ENCODE assay signal across 2 cellular contexts in the genomic region with DNA sequence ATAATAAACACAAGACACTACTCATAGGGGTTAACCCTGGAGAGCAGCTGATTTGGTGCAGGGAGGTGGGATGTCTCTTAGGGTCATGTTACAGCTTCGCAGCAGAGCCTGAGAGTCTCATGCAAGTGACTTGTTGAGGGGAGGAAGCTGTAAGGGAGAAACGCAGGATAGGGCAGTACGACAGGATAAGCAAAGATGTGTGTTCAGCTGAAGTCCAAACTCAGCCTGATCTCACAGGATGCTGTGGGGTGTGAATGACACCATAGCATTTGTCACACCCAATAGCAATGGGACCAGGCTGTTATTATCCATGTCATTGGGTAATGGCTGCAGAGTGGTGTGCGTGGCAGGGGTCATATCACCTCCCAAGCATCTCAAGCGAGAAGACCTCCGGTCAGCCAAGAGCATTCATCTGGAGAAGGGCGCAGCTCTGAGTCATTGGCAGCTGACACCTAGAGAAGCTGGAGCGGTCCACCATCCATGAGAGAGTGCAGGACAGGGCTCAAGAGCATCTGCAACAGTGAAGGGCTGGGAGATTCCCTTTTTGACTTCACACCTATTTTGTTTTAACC.
TF ChIP-seq lines count a peak whose summit lies in the region.

No MANE protein-coding gene starts in this region.

TF ChIP-seq in HepG2, 621 proteins besides CTCF, POLR2A, EP300 and RAD21:
- TF ChIP-seq, protein P1, sequence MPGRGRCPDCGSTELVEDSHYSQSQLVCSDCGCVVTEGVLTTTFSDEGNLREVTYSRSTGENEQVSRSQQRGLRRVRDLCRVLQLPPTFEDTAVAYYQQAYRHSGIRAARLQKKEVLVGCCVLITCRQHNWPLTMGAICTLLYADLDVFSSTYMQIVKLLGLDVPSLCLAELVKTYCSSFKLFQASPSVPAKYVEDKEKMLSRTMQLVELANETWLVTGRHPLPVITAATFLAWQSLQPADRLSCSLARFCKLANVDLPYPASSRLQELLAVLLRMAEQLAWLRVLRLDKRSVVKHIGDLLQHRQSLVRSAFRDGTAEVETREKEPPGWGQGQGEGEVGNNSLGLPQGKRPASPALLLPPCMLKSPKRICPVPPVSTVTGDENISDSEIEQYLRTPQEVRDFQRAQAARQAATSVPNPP (CRISPR knock-in tag; IDR thresholded peaks at IDR 0.05) = no peak
- TF ChIP-seq, protein P2, sequence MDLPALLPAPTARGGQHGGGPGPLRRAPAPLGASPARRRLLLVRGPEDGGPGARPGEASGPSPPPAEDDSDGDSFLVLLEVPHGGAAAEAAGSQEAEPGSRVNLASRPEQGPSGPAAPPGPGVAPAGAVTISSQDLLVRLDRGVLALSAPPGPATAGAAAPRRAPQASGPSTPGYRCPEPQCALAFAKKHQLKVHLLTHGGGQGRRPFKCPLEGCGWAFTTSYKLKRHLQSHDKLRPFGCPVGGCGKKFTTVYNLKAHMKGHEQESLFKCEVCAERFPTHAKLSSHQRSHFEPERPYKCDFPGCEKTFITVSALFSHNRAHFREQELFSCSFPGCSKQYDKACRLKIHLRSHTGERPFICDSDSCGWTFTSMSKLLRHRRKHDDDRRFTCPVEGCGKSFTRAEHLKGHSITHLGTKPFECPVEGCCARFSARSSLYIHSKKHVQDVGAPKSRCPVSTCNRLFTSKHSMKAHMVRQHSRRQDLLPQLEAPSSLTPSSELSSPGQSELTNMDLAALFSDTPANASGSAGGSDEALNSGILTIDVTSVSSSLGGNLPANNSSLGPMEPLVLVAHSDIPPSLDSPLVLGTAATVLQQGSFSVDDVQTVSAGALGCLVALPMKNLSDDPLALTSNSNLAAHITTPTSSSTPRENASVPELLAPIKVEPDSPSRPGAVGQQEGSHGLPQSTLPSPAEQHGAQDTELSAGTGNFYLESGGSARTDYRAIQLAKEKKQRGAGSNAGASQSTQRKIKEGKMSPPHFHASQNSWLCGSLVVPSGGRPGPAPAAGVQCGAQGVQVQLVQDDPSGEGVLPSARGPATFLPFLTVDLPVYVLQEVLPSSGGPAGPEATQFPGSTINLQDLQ (CRISPR knock-in tag; IDR thresholded peaks at IDR 0.05) = no peak
- TF ChIP-seq MXD4 (CRISPR knock-in tag; IDR thresholded peaks at IDR 0.05) (no peak), ZNF563 (CRISPR knock-in tag; IDR thresholded peaks at IDR 0.05) (no peak)

TF ChIP-seq in GM12878, 131 proteins besides CTCF, POLR2A, EP300 and RAD21:
- no peak for TF ChIP-seq RELA (IDR thresholded peaks at IDR 0.05; ENCODE audit: borderline replicate concordance, partially characterized antibody)
- TF ChIP-seq POU2F2 (IDR thresholded peaks at IDR 0.05; ENCODE audit: borderline replicate concordance, low read depth, low read length) = no peak
- TF ChIP-seq HDAC2 (IDR thresholded peaks at IDR 0.05) = no peak
- TF ChIP-seq, protein P3, sequence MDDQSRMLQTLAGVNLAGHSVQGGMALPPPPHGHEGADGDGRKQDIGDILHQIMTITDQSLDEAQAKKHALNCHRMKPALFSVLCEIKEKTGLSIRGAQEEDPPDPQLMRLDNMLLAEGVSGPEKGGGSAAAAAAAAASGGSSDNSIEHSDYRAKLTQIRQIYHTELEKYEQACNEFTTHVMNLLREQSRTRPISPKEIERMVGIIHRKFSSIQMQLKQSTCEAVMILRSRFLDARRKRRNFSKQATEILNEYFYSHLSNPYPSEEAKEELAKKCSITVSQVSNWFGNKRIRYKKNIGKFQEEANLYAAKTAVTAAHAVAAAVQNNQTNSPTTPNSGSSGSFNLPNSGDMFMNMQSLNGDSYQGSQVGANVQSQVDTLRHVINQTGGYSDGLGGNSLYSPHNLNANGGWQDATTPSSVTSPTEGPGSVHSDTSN (IDR thresholded peaks at IDR 0.05; ENCODE audit: insufficient replicate concordance, low read depth, low read length) = no peak
- no peak for TF ChIP-seq ZNF274 (IDR thresholded peaks at IDR 0.05; ENCODE audit: insufficient read depth, insufficient read length)
- TF ChIP-seq, protein P4, sequence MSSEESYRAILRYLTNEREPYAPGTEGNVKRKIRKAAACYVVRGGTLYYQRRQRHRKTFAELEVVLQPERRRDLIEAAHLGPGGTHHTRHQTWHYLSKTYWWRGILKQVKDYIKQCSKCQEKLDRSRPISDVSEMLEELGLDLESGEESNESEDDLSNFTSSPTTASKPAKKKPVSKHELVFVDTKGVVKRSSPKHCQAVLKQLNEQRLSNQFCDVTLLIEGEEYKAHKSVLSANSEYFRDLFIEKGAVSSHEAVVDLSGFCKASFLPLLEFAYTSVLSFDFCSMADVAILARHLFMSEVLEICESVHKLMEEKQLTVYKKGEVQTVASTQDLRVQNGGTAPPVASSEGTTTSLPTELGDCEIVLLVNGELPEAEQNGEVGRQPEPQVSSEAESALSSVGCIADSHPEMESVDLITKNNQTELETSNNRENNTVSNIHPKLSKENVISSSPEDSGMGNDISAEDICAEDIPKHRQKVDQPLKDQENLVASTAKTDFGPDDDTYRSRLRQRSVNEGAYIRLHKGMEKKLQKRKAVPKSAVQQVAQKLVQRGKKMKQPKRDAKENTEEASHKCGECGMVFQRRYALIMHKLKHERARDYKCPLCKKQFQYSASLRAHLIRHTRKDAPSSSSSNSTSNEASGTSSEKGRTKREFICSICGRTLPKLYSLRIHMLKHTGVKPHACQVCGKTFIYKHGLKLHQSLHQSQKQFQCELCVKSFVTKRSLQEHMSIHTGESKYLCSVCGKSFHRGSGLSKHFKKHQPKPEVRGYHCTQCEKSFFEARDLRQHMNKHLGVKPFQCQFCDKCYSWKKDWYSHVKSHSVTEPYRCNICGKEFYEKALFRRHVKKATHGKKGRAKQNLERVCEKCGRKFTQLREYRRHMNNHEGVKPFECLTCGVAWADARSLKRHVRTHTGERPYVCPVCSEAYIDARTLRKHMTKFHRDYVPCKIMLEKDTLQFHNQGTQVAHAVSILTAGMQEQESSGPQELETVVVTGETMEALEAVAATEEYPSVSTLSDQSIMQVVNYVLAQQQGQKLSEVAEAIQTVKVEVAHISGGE (CRISPR knock-in tag; IDR thresholded peaks at IDR 0.05) = no peak
- TF ChIP-seq SRF (IDR thresholded peaks at IDR 0.05; ENCODE audit: low read depth in 2 of 2, low read length in 2 of 2) = no peak
- no peak for TF ChIP-seq BCL11A (IDR thresholded peaks at IDR 0.05; ENCODE audit: low read depth, low read length)
- no peak for TF ChIP-seq ZZZ3 (IDR thresholded peaks at IDR 0.05; ENCODE audit: control insufficient read depth, insufficient read length, low read depth)
- TF ChIP-seq, protein P5, sequence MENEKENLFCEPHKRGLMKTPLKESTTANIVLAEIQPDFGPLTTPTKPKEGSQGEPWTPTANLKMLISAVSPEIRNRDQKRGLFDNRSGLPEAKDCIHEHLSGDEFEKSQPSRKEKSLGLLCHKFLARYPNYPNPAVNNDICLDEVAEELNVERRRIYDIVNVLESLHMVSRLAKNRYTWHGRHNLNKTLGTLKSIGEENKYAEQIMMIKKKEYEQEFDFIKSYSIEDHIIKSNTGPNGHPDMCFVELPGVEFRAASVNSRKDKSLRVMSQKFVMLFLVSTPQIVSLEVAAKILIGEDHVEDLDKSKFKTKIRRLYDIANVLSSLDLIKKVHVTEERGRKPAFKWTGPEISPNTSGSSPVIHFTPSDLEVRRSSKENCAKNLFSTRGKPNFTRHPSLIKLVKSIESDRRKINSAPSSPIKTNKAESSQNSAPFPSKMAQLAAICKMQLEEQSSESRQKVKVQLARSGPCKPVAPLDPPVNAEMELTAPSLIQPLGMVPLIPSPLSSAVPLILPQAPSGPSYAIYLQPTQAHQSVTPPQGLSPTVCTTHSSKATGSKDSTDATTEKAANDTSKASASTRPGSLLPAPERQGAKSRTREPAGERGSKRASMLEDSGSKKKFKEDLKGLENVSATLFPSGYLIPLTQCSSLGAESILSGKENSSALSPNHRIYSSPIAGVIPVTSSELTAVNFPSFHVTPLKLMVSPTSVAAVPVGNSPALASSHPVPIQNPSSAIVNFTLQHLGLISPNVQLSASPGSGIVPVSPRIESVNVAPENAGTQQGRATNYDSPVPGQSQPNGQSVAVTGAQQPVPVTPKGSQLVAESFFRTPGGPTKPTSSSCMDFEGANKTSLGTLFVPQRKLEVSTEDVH (IDR thresholded peaks at IDR 0.05; ENCODE audit: low read depth, partially characterized antibody) = no peak
- TF ChIP-seq HCFC1 (IDR thresholded peaks at IDR 0.05; ENCODE audit: low read length) = no peak
- TF ChIP-seq, protein P6, sequence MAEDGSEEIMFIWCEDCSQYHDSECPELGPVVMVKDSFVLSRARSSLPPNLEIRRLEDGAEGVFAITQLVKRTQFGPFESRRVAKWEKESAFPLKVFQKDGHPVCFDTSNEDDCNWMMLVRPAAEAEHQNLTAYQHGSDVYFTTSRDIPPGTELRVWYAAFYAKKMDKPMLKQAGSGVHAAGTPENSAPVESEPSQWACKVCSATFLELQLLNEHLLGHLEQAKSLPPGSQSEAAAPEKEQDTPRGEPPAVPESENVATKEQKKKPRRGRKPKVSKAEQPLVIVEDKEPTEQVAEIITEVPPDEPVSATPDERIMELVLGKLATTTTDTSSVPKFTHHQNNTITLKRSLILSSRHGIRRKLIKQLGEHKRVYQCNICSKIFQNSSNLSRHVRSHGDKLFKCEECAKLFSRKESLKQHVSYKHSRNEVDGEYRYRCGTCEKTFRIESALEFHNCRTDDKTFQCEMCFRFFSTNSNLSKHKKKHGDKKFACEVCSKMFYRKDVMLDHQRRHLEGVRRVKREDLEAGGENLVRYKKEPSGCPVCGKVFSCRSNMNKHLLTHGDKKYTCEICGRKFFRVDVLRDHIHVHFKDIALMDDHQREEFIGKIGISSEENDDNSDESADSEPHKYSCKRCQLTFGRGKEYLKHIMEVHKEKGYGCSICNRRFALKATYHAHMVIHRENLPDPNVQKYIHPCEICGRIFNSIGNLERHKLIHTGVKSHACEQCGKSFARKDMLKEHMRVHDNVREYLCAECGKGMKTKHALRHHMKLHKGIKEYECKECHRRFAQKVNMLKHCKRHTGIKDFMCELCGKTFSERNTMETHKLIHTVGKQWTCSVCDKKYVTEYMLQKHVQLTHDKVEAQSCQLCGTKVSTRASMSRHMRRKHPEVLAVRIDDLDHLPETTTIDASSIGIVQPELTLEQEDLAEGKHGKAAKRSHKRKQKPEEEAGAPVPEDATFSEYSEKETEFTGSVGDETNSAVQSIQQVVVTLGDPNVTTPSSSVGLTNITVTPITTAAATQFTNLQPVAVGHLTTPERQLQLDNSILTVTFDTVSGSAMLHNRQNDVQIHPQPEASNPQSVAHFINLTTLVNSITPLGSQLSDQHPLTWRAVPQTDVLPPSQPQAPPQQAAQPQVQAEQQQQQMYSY (CRISPR knock-in tag; IDR thresholded peaks at IDR 0.05) = no peak
- no peak for TF ChIP-seq STAT3 (IDR thresholded peaks at IDR 0.05; ENCODE audit: low read depth, low read length)
- no peak for TF ChIP-seq KAT2A (conservative IDR thresholded peaks at IDR 0.05; ENCODE audit: control insufficient read depth, low read depth, low read length)
- no peak for TF ChIP-seq MXI1 (IDR thresholded peaks at IDR 0.05; ENCODE audit: low read depth, low read length)
- no peak for TF ChIP-seq SP1 (IDR thresholded peaks at IDR 0.05; ENCODE audit: low read depth, low read length)
- TF ChIP-seq, protein P7, sequence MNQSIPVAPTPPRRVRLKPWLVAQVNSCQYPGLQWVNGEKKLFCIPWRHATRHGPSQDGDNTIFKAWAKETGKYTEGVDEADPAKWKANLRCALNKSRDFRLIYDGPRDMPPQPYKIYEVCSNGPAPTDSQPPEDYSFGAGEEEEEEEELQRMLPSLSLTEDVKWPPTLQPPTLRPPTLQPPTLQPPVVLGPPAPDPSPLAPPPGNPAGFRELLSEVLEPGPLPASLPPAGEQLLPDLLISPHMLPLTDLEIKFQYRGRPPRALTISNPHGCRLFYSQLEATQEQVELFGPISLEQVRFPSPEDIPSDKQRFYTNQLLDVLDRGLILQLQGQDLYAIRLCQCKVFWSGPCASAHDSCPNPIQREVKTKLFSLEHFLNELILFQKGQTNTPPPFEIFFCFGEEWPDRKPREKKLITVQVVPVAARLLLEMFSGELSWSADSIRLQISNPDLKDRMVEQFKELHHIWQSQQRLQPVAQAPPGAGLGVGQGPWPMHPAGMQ (IDR thresholded peaks at IDR 0.05; ENCODE audit: borderline replicate concordance) = no peak
- TF ChIP-seq ZNF622 (IDR thresholded peaks at IDR 0.05) = no peak
- TF ChIP-seq, protein P8, sequence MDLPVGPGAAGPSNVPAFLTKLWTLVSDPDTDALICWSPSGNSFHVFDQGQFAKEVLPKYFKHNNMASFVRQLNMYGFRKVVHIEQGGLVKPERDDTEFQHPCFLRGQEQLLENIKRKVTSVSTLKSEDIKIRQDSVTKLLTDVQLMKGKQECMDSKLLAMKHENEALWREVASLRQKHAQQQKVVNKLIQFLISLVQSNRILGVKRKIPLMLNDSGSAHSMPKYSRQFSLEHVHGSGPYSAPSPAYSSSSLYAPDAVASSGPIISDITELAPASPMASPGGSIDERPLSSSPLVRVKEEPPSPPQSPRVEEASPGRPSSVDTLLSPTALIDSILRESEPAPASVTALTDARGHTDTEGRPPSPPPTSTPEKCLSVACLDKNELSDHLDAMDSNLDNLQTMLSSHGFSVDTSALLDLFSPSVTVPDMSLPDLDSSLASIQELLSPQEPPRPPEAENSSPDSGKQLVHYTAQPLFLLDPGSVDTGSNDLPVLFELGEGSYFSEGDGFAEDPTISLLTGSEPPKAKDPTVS (IDR thresholded peaks at IDR 0.05; ENCODE audit: low read depth, low read length) = no peak
- TF ChIP-seq BACH1 (IDR thresholded peaks at IDR 0.05; ENCODE audit: borderline replicate concordance) = no peak
